9 cellular contexts compared by ENCODE assay signal in genomic region chr20:406200-407096, GRCh38. TPM values are rescaled to one million over a fixed set of nuclear protein-coding genes. Genes with fewer than 3 reads are reported as not detected.
DNase-seq lines count a peak whose midpoint lies in the region; ATAC-seq and TF ChIP-seq lines count a peak whose summit lies in the region.
"Had no signal": no experiment of that assay in that cellular context is flagged by ENCODE, and none has a peak within 500 bp of the region (broad histone marks: within the 10 kb centered on the region; RNA-seq: fewer than 3 reads in every experiment).

No MANE protein-coding gene starts in this region.

- 82 to 90% methylated on average over 9 of the region's 9 CpGs for WGBS in sigmoid colon, 2 donors

- peak overlapping the region; percentile 64 for H3K4me3 ChIP-seq in H7 (ENCODE audit: insufficient read depth, low read depth, low read length)
- H3K4me3 ChIP-seq in fibroblast of lung (replicated peaks in 1 of 4; ENCODE audit: control extremely low read depth in 1 of 4, insufficient read depth in 1 of 4, low read depth in 3 of 4, low read length in 4 of 4) = peak overlapping the region in 1 of 4 experiments; percentile 63
- H3K4me3 ChIP-seq in sigmoid colon = peak overlapping the region in 1 of 4 donors; percentile 94
- no peak overlapping the region for H3K4me3 ChIP-seq in foreskin fibroblast (ENCODE audit: low read depth in 1 of 2, low read length in 2 of 2)

- no peak for TF ChIP-seq CTCF in RWPE1 (conservative IDR thresholded peaks at IDR 0.05; ENCODE audit: low read depth)
- no peak for TF ChIP-seq CTCF in fibroblast of lung (conservative IDR thresholded peaks at IDR 0.05 in 1 of 2, IDR thresholded peaks at IDR 0.05 in 1 of 2; ENCODE audit: low read depth in 1 of 2, low read length in 2 of 2)
- no peak for TF ChIP-seq CTCF in sigmoid colon (IDR thresholded peaks at IDR 0.05)
- TF ChIP-seq CTCF in foreskin fibroblast (IDR thresholded peaks at IDR 0.05; ENCODE audit: low read depth, low read length) = no peak

- peak overlapping the region; percentile 88 for H2AFZ ChIP-seq in fibroblast of lung (ENCODE audit: low read length)

- peaks cover 26% of the 10 kb centered on the region for H3K79me2 ChIP-seq in fibroblast of lung (ENCODE audit: control insufficient read depth, insufficient read depth, low read length)

- peak overlapping the region; percentile 91 for H3K27ac ChIP-seq in RWPE1
- H3K27ac ChIP-seq in fibroblast of lung (ENCODE audit: insufficient read depth, low read length) = no peak overlapping the region
- peak overlapping the region; percentile 88 to 96 (median 94) for H3K27ac ChIP-seq in sigmoid colon

- no peaks in the 10 kb centered on the region for H3K9me3 ChIP-seq in fibroblast of lung (ENCODE audit: control insufficient read depth, insufficient read depth, low read depth, low read length)
- H3K9me3 ChIP-seq in sigmoid colon = no peaks in the 10 kb centered on the region

- TF ChIP-seq EP300 in sigmoid colon (IDR thresholded peaks at IDR 0.05) = no peak

- H3K9ac ChIP-seq in fibroblast of lung (ENCODE audit: insufficient read depth, low read length) = no peak overlapping the region

- H3K4me1 ChIP-seq in fibroblast of lung (ENCODE audit: control insufficient read depth, extremely low read depth, insufficient read depth, low read length) = peaks cover 10% of the 10 kb centered on the region
- peaks cover 0 to 33% (median 24%) of the 10 kb centered on the region in 4 donors for H3K4me1 ChIP-seq in sigmoid colon

- peak overlapping the region; percentile 92 for H3K4me2 ChIP-seq in fibroblast of lung (ENCODE audit: extremely low read depth, insufficient read depth, low read length)

- no peaks in the 10 kb centered on the region for H3K27me3 ChIP-seq in H7 (ENCODE audit: control insufficient read depth, insufficient read depth, low read length)
- no peaks in the 10 kb centered on the region for H3K27me3 ChIP-seq in fibroblast of lung (ENCODE audit: control insufficient read depth, insufficient read depth, low read length)
- H3K27me3 ChIP-seq in sigmoid colon = no peaks in the 10 kb centered on the region

- POLR2A ChIA-PET in RWPE1 (lab: Yijun Ruan, JAX; ENCODE audit: low non-redundant PET) = interaction anchor here (0.5 to 0.7 kb wide), 2 partner anchors 26 to 50 kb away, joined by 3 to 4 read pairs; partner anchors contain the start of gene TRIB3

- intact Hi-C loops in sigmoid colon (cut with DNase I) = loop anchor here (2.0 to 5.0 kb wide), 3 partner anchors 60 to 246 kb away; partner anchors contain the start of genes NRSN2 and SRXN1

- CTCF ChIA-PET in RWPE1 (lab: Yijun Ruan, JAX) = interaction anchor here (0.6 to 1.2 kb wide), 3 partner anchors 8 to 25 kb away, joined by 3 to 6 read pairs (median 4); no protein-coding TSS in a partner anchor

- no peak for ATAC-seq in GM19023 (IDR thresholded peaks at IDR 0.05; ENCODE audit: unreplicated experiment)

- H3K36me3 ChIP-seq in H7 (replicated peaks; ENCODE audit: control insufficient read depth, insufficient read depth, low read length) (peaks cover 4% of the 10 kb centered on the region; the same call in 1 of the 2 replicates), fibroblast of lung (ENCODE audit: control insufficient read depth, insufficient read depth, low read length) (peaks cover 7% of the 10 kb centered on the region), sigmoid colon (peaks cover 0 to 13% (median 0%) of the 10 kb centered on the region in 4 donors)

- no peaks in the 10 kb centered on the region for H4K20me1 ChIP-seq in fibroblast of lung (ENCODE audit: control insufficient read depth, extremely low read depth, insufficient read depth, low read length)

- TF ChIP-seq POLR2A in sigmoid colon (IDR thresholded peaks at IDR 0.05) = no peak

- DNase-seq in H7 (no peak), RWPE1 (ENCODE audit: low spot score) (no peak), fibroblast of lung (ENCODE audit: low read depth in 2 of 2) (no peak), sigmoid colon (no peak), foreskin fibroblast (no peak), NCI-H510A treated with DMSO at 0.1 percent for 48 hours (lab: John Stamatoyannopoulos, UW) (no peak)
- DNase-seq: activated CD4-positive, alpha-beta T cell treated with anti-CD3 and anti-CD28 coated beads for 1 hour; cortex of kidney had no signal

RNA-seq across cellular contexts. Expression of gene RBCK1, which starts 1.7 kb away (rescaled TPM):
- total RNA-seq in H7 (2014; rRNA removed; shearing (Covaris generic)) = 53.9 and 61.9 TPM in 2 replicates
- total RNA-seq in fibroblast of lung (81.7 and 89.0 TPM in 2 replicates), sigmoid colon (10 to 100 TPM; 60.7 to 77.5 (median 65.1) TPM)
- polyA plus RNA-seq in fibroblast of lung (35.2 and 36.3 TPM in 2 replicates), sigmoid colon (100 to 1,000 TPM in 1 of 3 donors, 10 to 100 TPM in 2; 87.7 to 197 (median 99.0) TPM)
- 75.4 and 89.7 TPM in 2 replicates for polyA plus RNA-seq in fibroblast of lung (2012)
- polyA minus RNA-seq in fibroblast of lung (ENCODE audit: low replicate concordance) = 155 and 234 TPM in 2 replicates

RNA-seq across cellular contexts. Expression of gene TRIB3, which starts 25.9 kb away (rescaled TPM):
- total RNA-seq in H7 (2014; rRNA removed; shearing (Covaris generic)) = 11.7 and 17.6 TPM in 2 replicates
- total RNA-seq in fibroblast of lung (194 and 202 TPM in 2 replicates), sigmoid colon (1 to 10 TPM; 1.4 to 2.9 (median 1.6) TPM)
- polyA plus RNA-seq in fibroblast of lung (13.3 and 23.4 TPM in 2 replicates), sigmoid colon (10 to 100 TPM in 2 of 3 donors, 1 to 10 TPM in 1; 9.6 to 29.2 (median 17.8) TPM)
- 13.6 and 26.7 TPM in 2 replicates for polyA plus RNA-seq in fibroblast of lung (2012)
- 12.4 and 25.7 TPM in 2 replicates for polyA minus RNA-seq in fibroblast of lung (ENCODE audit: low replicate concordance)

RNA-seq across cellular contexts. Expression of gene TBC1D20, which starts 55.9 kb away (rescaled TPM):
- total RNA-seq in H7 (2014; rRNA removed; shearing (Covaris generic)) = 10.9 and 14.0 TPM in 2 replicates
- total RNA-seq in fibroblast of lung = 28.8 and 33.9 TPM in 2 replicates
- 36.8 and 38.3 TPM in 2 replicates for polyA plus RNA-seq in fibroblast of lung
- 26.4 and 32.0 TPM in 2 replicates for polyA plus RNA-seq in fibroblast of lung (2012)
- polyA minus RNA-seq in fibroblast of lung (ENCODE audit: low replicate concordance) = 85.2 and 108 TPM in 2 replicates
- total RNA-seq in sigmoid colon = 10 to 100 TPM; 32.6 to 42.9 (median 35.3) TPM
- polyA plus RNA-seq in sigmoid colon = 10 to 100 TPM; 16.8 to 22.2 (median 20.6) TPM

RNA-seq across cellular contexts. Expression of gene NRSN2, which starts 59.5 kb away (rescaled TPM):
- total RNA-seq in H7 (2014; rRNA removed; shearing (Covaris generic)) = 31.6 and 48.5 TPM in 2 replicates
- total RNA-seq in fibroblast of lung (23.1 and 34.5 TPM in 2 replicates), sigmoid colon (10 to 100 TPM; 23.2 to 34.3 (median 27.6) TPM)
- polyA plus RNA-seq in fibroblast of lung (56.0 and 60.5 TPM in 2 replicates), sigmoid colon (10 to 100 TPM in 1 of 3 donors, 1 to 10 TPM in 2; 2.3 to 16.3 (median 7.8) TPM)
- polyA plus RNA-seq in fibroblast of lung (2012) = 67.4 and 75.8 TPM in 2 replicates
- polyA minus RNA-seq in fibroblast of lung (ENCODE audit: low replicate concordance) = 82.9 and 98.7 TPM in 2 replicates

Comparison
In these comparisons a context has a peak if more than half of its experiments do, and no peak if none do; other contexts are left out.
1. RNA of gene TRIB3, which starts 25.9 kb away (total RNA-seq): 194 to 202 TPM in fibroblast of lung; 11.7 to 17.6 TPM in H7 and 1.4 to 2.9 TPM in sigmoid colon; every median in the first group is over 10 times any median in the second.